8 cellular contexts compared by ENCODE assay signal in genomic region chr1:37793773-37794371, GRCh38. TPM values are rescaled to one million over a fixed set of nuclear protein-coding genes. Genes with fewer than 3 reads are reported as not detected.
DNase-seq lines count a peak whose midpoint lies in the region; ATAC-seq, FAIRE-seq and TF ChIP-seq lines count a peak whose summit lies in the region.

TSS of gene MANEAL (plus strand) at chr1:37793847. CDS start at chr1:37794183, 336 bp downstream.

- H3K4me2 ChIP-seq in K562 (ENCODE audit: insufficient read depth, low read length) = peak within 1 kb of the TSS; percentile 73

- H3K36me3 ChIP-seq in CD4-positive, alpha-beta memory T cell (ENCODE audit: insufficient read depth, low read length) = no peaks in the 10 kb centered on the region
- H3K36me3 ChIP-seq in K562 (ENCODE audit: control insufficient read depth, insufficient read depth, low read length) = no peaks in the 10 kb centered on the region

- TF ChIP-seq EP300 in K562 (IDR thresholded peaks at IDR 0.05; ENCODE audit: low read length) = no peak

- peaks cover 13% of the 10 kb centered on the region for H3K4me1 ChIP-seq in CD4-positive, alpha-beta memory T cell (ENCODE audit: insufficient read depth, low read length)
- peaks cover 0 to 24% of the 10 kb centered on the region in 2 experiments; a peak in 3 of 5 replicates for H3K4me1 ChIP-seq in K562 (replicated peaks in 1 of 2; ENCODE audit: control insufficient read depth in 2 of 2, insufficient read depth in 2 of 2, low read length in 2 of 2)

- H3K27ac ChIP-seq in CD4-positive, alpha-beta memory T cell (ENCODE audit: low read depth, low read length) = no peak within 1 kb of the TSS
- H3K27ac ChIP-seq in K562 (ENCODE audit: extremely low read depth, low read depth, low read length) = no peak within 1 kb of the TSS

- H2AFZ ChIP-seq in K562 (ENCODE audit: low read depth, low read length) = peak within 1 kb of the TSS; percentile 87

- WGBS in K562 (ENCODE audit: insufficient coverage, low coverage, missing lambda C conversion rate) = under 1% methylated on average over 54 of the region's 82 CpGs

- TF ChIP-seq CTCF in K562 (IDR thresholded peaks at IDR 0.05 in 2 of 3, conservative IDR thresholded peaks at IDR 0.05 in 1 of 3; ENCODE audit: insufficient read depth in 2 of 3, low read depth in 1 of 3, low read length in 3 of 3) = no peak

- H3K4me3 Mint-ChIP-seq in CD4-positive, alpha-beta memory T cell = peak within 1 kb of the TSS; percentile 65 to 85 (median 75)
- peak within 1 kb of the TSS; percentile 81 to 92 (median 87) for H3K4me3 Mint-ChIP-seq in IgD-negative memory B cell

- CTCF ChIA-PET in CD4-positive, alpha-beta memory T cell (lab: Charles Lee; ENCODE audit: partially characterized antibody) = no interaction called here
- CTCF ChIA-PET in K562 (lab: Yijun Ruan, JAX; ENCODE audit: low intra/inter-chr PET ratio) = no interaction called here

- H3K27me3 Mint-ChIP-seq in CD4-positive, alpha-beta memory T cell = peaks cover 12 to 32% of the 10 kb centered on the region in 2 donors
- peaks cover 4% of the 10 kb centered on the region for H3K27me3 Mint-ChIP-seq in IgD-negative memory B cell

- in situ Hi-C loops in SK-MEL-5 (cut with HindIII; ENCODE audit: low pct_unique_long_range_greater_than_20kb, low sequenced_read_pairs) = no loop called here
- in situ Hi-C loops in K562 (cut with MboI) = no loop called here

- intact Hi-C loops in CD4-positive, alpha-beta memory T cell (cut with micrococcal nuclease) = no loop called here
- intact Hi-C loops in K562 (cut with micrococcal nuclease) = no loop called here
- intact Hi-C loops in sciatic nerve (cut with DNase I) = no loop called here

- H3K4me1 Mint-ChIP-seq in CD4-positive, alpha-beta memory T cell = peaks cover 2 to 25% (median 13%) of the 10 kb centered on the region in 4 donors
- H3K4me1 Mint-ChIP-seq in IgD-negative memory B cell = peaks cover 9 to 12% (median 9%) of the 10 kb centered on the region in 3 donors

- H3K4me3 ChIP-seq in CD4-positive, alpha-beta memory T cell (ENCODE audit: low read length in 2 of 2) = no peak within 1 kb of the TSS
- H3K4me3 ChIP-seq in K562 = peak within 1 kb of the TSS; percentile 44
- H3K4me3 ChIP-seq in iPS-11a (ENCODE audit: low read depth, low read length) = peak within 1 kb of the TSS; percentile 55

- DNase-seq in CD4-positive, alpha-beta memory T cell = peak in 4 of 5 donors; percentile 8 to 36 (median 19)
- DNase-seq in SK-MEL-5 (ENCODE audit: low read depth, low spot score) = peak; percentile 15
- DNase-seq in K562 (ENCODE audit: extremely low read depth in 1 of 4, low spot score in 3 of 4) = peak; percentile 73 to 86 (median 78)
- no peak for DNase-seq in sciatic nerve (ENCODE audit: low spot score)
- DNase-seq in NCI-H524 treated with DMSO at 0.1 percent for 48 hours (lab: John Stamatoyannopoulos, UW) = no peak

- no peak for TF ChIP-seq POLR2A in K562 (conservative IDR thresholded peaks at IDR 0.05)

- no TSS peak for BruUV-seq in K562 (replicated peaks; lab: Mats Ljungman, UMichigan)

- no peaks in the 10 kb centered on the region for H3K79me2 ChIP-seq in K562 (ENCODE audit: control insufficient read depth, insufficient read depth, low read length)

- H3K9ac ChIP-seq in K562 (ENCODE audit: insufficient read depth in 1 of 2, low read depth in 2 of 2, low read length in 2 of 2) = peak within 1 kb of the TSS in 1 of 2 experiments; percentile 87; a peak in 2 of 4 replicates

- no peaks in the 10 kb centered on the region for H3K27me3 ChIP-seq in CD4-positive, alpha-beta memory T cell (ENCODE audit: insufficient read depth, low read length)
- H3K27me3 ChIP-seq in K562 (ENCODE audit: control insufficient read depth in 2 of 2, insufficient read depth in 2 of 2, low read length in 2 of 2) = peaks cover 22 to 48% of the 10 kb centered on the region in 2 experiments; a peak in 4 of 5 replicates

- POLR2A ChIA-PET in CD4-positive, alpha-beta memory T cell (lab: Charles Lee; ENCODE audit: partially characterized antibody) = no interaction called here
- POLR2A ChIA-PET in K562 (lab: Yijun Ruan, JAX) = interaction anchor here (0.9 kb wide), 1 partner anchor 9 kb away, joined by 5 read pairs; no protein-coding TSS in a partner anchor

- no peaks in the 10 kb centered on the region for H3K9me1 ChIP-seq in K562 (ENCODE audit: control insufficient read depth, insufficient read depth, low read length)

- H3K36me3 Mint-ChIP-seq in CD4-positive, alpha-beta memory T cell = peaks cover under 1 to 5% of the 10 kb centered on the region in 2 donors
- peaks cover 3% of the 10 kb centered on the region for H3K36me3 Mint-ChIP-seq in IgD-negative memory B cell

- peaks cover 20% of the 10 kb centered on the region for H4K20me1 ChIP-seq in K562 (replicated peaks; ENCODE audit: control insufficient read depth, insufficient read depth, low read length)

- no peaks in the 10 kb centered on the region for H3K9me3 ChIP-seq in CD4-positive, alpha-beta memory T cell (ENCODE audit: control insufficient read depth in 1 of 2, low read length in 2 of 2)
- H3K9me3 ChIP-seq in K562 (replicated peaks; ENCODE audit: control insufficient read depth, insufficient read depth, low read depth, low read length) = no peaks in the 10 kb centered on the region

- TF ChIP-seq RAD21 in K562 (CRISPR knock-in tag; conservative IDR thresholded peaks at IDR 0.05 in 1 of 2, IDR thresholded peaks at IDR 0.05 in 1 of 2) = 0 out of 4 replicates have a peak, but pooled peaks of 1 of the 2 experiments have one; percentile 12

- ATAC-seq in GM19043 (IDR thresholded peaks at IDR 0.05; ENCODE audit: low read depth, unreplicated experiment) (peak; percentile 48), K562 (peak; percentile 92), sciatic nerve (peak; percentile 56)

- no peaks in the 10 kb centered on the region for H3K9me3 Mint-ChIP-seq in CD4-positive, alpha-beta memory T cell
- no peaks in the 10 kb centered on the region for H3K9me3 Mint-ChIP-seq in IgD-negative memory B cell

- FAIRE-seq in K562 (lab: Jason Lieb, UNC) = no peak

- peak within 1 kb of the TSS in 1 of 7 donors; percentile 73 for H3K27ac Mint-ChIP-seq in CD4-positive, alpha-beta memory T cell
- H3K27ac Mint-ChIP-seq in IgD-negative memory B cell = peak within 1 kb of the TSS in 2 of 3 donors; percentile 5 to 48

TF ChIP-seq in K562, 482 proteins besides CTCF, POLR2A, EP300 and RAD21 (continues in another document):
- TF ChIP-seq GATAD2B (IDR thresholded peaks at IDR 0.05; ENCODE audit: borderline replicate concordance) (0 out of 2 replicates have a peak, but pooled peaks have one; percentile 54), BMI1 (IDR thresholded peaks at IDR 0.05; ENCODE audit: low read length) (no peak), ATF3 (IDR thresholded peaks at IDR 0.05) (no peak), ATF3 (CRISPR knock-in tag; conservative IDR thresholded peaks at IDR 0.05) (no peak), ZFP1 (CRISPR knock-in tag; IDR thresholded peaks at IDR 0.05) (no peak), EP400 (IDR thresholded peaks at IDR 0.05) (no peak), MAX (CRISPR knock-in tag; IDR thresholded peaks at IDR 0.05) (peak; percentile 63), NFYB (IDR thresholded peaks at IDR 0.05; ENCODE audit: extremely low read depth, insufficient read length) (no peak), ZBTB1 (CRISPR knock-in tag; IDR thresholded peaks at IDR 0.05; ENCODE audit: borderline replicate concordance, low read depth) (0 out of 2 replicates have a peak, but pooled peaks have one; percentile 25)

RNA-seq across cellular contexts. Expression of gene MANEAL, which starts in this region (rescaled TPM):
- total RNA-seq in CD4-positive, alpha-beta memory T cell = 1 to 10 TPM; 1.9 to 2.3 TPM
- 1 to 10 TPM in 1 of 2 donors, under 1 TPM in 1; 0.58 to 1.3 TPM for polyA plus RNA-seq in CD4-positive, alpha-beta memory T cell
- polyA plus RNA-seq in IgD-negative memory B cell (2.7 TPM), K562 (2011; rRNA removed) (1.0 and 3.2 TPM in 2 replicates), K562 (2014; fragmentation: Illumina TruSeq; extraction: Trizol) (1.6 and 1.9 TPM in 2 replicates), K562 (2014; fragmentation: Nextera tagmentation; extraction: Ambion mirVana) (under 1 TPM; 0.37 to 0.59 TPM), K562 (2014; rRNA removed) (0.95 and 1.00 TPM in 2 replicates)
- total RNA-seq in SK-MEL-5 (2014; rRNA removed; shearing (Covaris generic)) = 22.3 and 27.3 TPM in 2 replicates
- polyA plus RNA-seq in SK-MEL-5 (2015; cell fraction: cytosol; rRNA removed) = 40.0 and 53.3 TPM in 2 replicates
- polyA plus RNA-seq in SK-MEL-5 (2015; cell fraction: nucleus; rRNA removed) = 4.4 and 8.2 TPM in 2 replicates
- 1.1 and 3.1 TPM in 2 replicates for total RNA-seq in K562 (2011; cell fraction: chromatin; rRNA removed; ENCODE audit: low replicate concordance)
- total RNA-seq in K562 (2011; cell fraction: nucleolus; rRNA removed) = 3.7 and 4.5 TPM in 2 replicates
- 3.5 and 3.7 TPM in 2 replicates for total RNA-seq in K562 (2011; cell fraction: nucleoplasm; rRNA removed)
- total RNA-seq in K562 (2014; rRNA removed) (1.2 and 2.7 TPM in 2 replicates), K562 (2014; rRNA removed; fragmentation: Illumina TruSeq; extraction: Trizol) (1.1 TPM in 2 replicates), K562 (2015; rRNA removed; fragmentation: Illumina TruSeq; extraction: Trizol) (2.0 and 2.1 TPM in 2 replicates), K562 (2021) (2.0 and 2.2 TPM in 2 replicates), sciatic nerve (2.3 TPM)
- 2.0 and 5.7 TPM in 2 replicates for polyA plus RNA-seq in K562 (2011; cell fraction: cytosol; rRNA removed)
- 0.65 and 2.1 TPM in 2 replicates for polyA plus RNA-seq in K562 (2011; cell fraction: nucleus; rRNA removed)
- 1.1 and 2.3 TPM in 2 replicates for polyA plus RNA-seq in K562 (2012)
- polyA minus RNA-seq in K562 (2011; rRNA and poly(A)+ RNA removed) = 0.69 and 2.1 TPM in 2 replicates
- polyA minus RNA-seq in K562 (2011; cell fraction: cytosol; rRNA and poly(A)+ RNA removed) = 2.5 and 4.6 TPM in 2 replicates
- 0.44 and 0.81 TPM in 2 replicates for polyA minus RNA-seq in K562 (2011; cell fraction: nucleus; rRNA and poly(A)+ RNA removed)

Comparison
In these comparisons a context has a peak if more than half of its experiments do, and no peak if none do; other contexts are left out.
1. DNase-seq: peak in CD4-positive, alpha-beta memory T cell (4 of 5), SK-MEL-5 (single experiment) and K562 (4 of 4); none in sciatic nerve (single experiment) and NCI-H524 treated with DMSO at 0.1 percent for 48 hours (single experiment).
2. H3K4me3 ChIP-seq: peak in K562 (single experiment) and iPS-11a (single experiment); none in CD4-positive, alpha-beta memory T cell (0 of 2).
3. Peak in every context shown above with its lines, with median percentiles within 50 percentile points of each other: ATAC-seq.